18 cellular contexts compared by ENCODE assay signal in genomic region chr20:33696448-33696847, GRCh38. TPM values are rescaled to one million over a fixed set of nuclear protein-coding genes. Genes with fewer than 3 reads are reported as not detected.
"Had no signal": no experiment of that assay in that cellular context is flagged by ENCODE, and none has a peak within 500 bp of the region (broad histone marks: within the 10 kb centered on the region; RNA-seq: fewer than 3 reads in every experiment).

No MANE protein-coding gene starts in this region.

- H3K36me3 ChIP-seq: breast epithelium, colonic mucosa, esophagus muscularis mucosa, gastroesophageal sphincter, thoracic aorta, upper lobe of right lung had no signal

- DNase-seq: activated CD4-positive, alpha-beta T cell treated with anti-CD3 and anti-CD28 coated beads for 1 hour; activated CD4-positive, alpha-beta T cell treated with anti-CD3 and anti-CD28 coated beads, Interleukin-2, amount 50 U/mL, for 1 hour; activated naive CD4-positive, alpha-beta T cell; activated naive CD8-positive, alpha-beta T cell treated with anti-CD3 and anti-CD28 coated beads for 36 hours; activated T-cell treated with anti-CD3 and anti-CD28 coated beads, Interleukin-2, amount 50 U/mL, for 24 hours; colonic mucosa; nephron progenitor cell; stimulated activated CD4-positive, alpha-beta T cell treated with anti-CD3 and anti-CD28 coated beads, Interleukin-2, amount 100 ng/mL, for 24 hours; stimulated activated naive CD8-positive, alpha-beta T cell treated with anti-CD3 and anti-CD28 coated beads, Interleukin-15, amount 100 ng/mL, for 72 hours; upper lobe of right lung had no signal

- H3K9ac ChIP-seq: parathyroid adenoma had no signal

- H3K4me3 ChIP-seq: breast epithelium, colonic mucosa, esophagus muscularis mucosa, gastroesophageal sphincter, skin epidermis, thoracic aorta, upper lobe of right lung had no signal

- H3K4me1 ChIP-seq: breast epithelium, colonic mucosa, parathyroid adenoma had no signal

- H3K79me2 ChIP-seq: parathyroid adenoma had no signal

- H3K9me3 ChIP-seq: breast epithelium, colonic mucosa, esophagus muscularis mucosa, gastroesophageal sphincter, thoracic aorta, upper lobe of right lung had no signal

- H3K27ac ChIP-seq: colonic mucosa, parathyroid adenoma, upper lobe of right lung had no signal

- H2AFZ ChIP-seq: parathyroid adenoma had no signal

- H3K27me3 ChIP-seq: breast epithelium, colonic mucosa, esophagus muscularis mucosa, gastroesophageal sphincter, upper lobe of right lung had no signal

RNA-seq across cellular contexts. Expression of gene C20orf144, which starts 34.3 kb away (rescaled TPM):
- total RNA-seq: gastroesophageal sphincter, liver, right cardiac atrium, thoracic aorta had no signal
- polyA plus RNA-seq: liver had no signal
